In the genomic region with DNA sequence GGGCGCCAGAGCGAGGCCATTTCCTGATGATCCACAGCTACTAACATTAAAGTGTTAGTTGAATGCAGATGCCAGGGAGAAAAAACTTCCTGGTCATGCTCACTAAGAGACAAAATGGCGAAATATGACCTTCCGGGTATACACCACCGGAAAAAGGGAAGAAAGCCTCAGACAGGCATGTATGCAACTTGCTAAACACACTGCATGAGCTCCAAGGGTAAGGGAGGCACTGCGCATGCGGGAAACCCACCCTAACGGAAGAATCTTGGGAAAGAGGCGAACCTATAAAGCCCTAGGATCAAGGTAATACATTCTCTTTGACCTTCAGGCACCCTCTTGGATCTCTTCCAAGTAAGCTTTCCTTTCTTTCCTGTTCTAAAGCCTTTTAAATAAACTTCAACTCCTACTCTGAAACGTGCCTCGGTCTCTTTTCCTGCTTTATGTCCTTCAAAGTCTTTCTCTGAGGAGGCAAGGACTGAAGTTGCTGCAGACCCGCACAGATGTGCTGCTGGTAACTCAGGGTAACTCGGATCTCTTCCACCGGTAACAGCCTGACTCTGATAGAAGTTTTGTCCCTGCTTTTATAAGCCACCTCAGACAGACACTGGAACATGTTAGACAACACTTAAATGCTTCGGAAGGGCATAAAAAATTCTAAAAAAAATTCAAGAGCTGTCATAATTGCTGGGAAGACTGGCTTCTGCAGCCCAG, we compare ENCODE assay signal across 21 cellular contexts.
"Had no signal": no experiment of that assay in that cellular context is flagged by ENCODE, and none has a peak within 500 bp of the region (broad histone marks: within the 10 kb centered on the region; RNA-seq: fewer than 3 reads in every experiment).

No MANE protein-coding gene starts in this region.

- H2AFZ ChIP-seq: parathyroid adenoma had no signal

- H3K4me3 ChIP-seq: body of pancreas, cardiac muscle cell, lung had no signal

- DNase-seq: activated CD4-positive, alpha-beta memory T cell treated with anti-CD3 and anti-CD28 coated beads for 36 hours; activated CD4-positive, alpha-beta T cell treated with anti-CD3 and anti-CD28 coated beads for 48 hours; activated effector memory CD4-positive, alpha-beta T cell treated with Interleukin-2 at 50 U/mL for 16 hours; activated naive CD4-positive, alpha-beta T cell treated with anti-CD3 and anti-CD28 coated beads, Interleukin-2, amount 10 ng/mL, durations not matched to agents 7 days and 5 days; activated naive CD8-positive, alpha-beta T cell treated with anti-CD3 and anti-CD28 coated beads, Interleukin-2, amount 50 U/mL, for 24 hours; activated T-cell treated with anti-CD3 and anti-CD28 coated beads, Interleukin-2, amount 50 U/mL, for 48 hours; anterior cingulate cortex; body of pancreas; effector CD4-positive, alpha-beta T cell; foreskin melanocyte; kidney; nucleus accumbens; right cardiac atrium; stimulated activated CD4-positive, alpha-beta T cell treated with anti-CD3 and anti-CD28 coated beads, Interleukin-15, amount 100 ng/mL, for 24 hours; T-helper 9 cell had no signal

- H3K79me2 ChIP-seq: parathyroid adenoma had no signal

- H3K27me3 ChIP-seq: body of pancreas, cardiac muscle cell had no signal

- ATAC-seq: activated naive CD8-positive, alpha-beta T cell treated with anti-CD3 and anti-CD28 coated beads, Interleukin-2, amount 50 U/mL, for 24 hours; body of pancreas; esophagus mucosa; right cardiac atrium; stimulated activated memory B cell treated with anti-CD40 and anti-IgM and Interleukin-4, amounts not matched to agents 10 μg/mL and 1 μg/mL and 100 μg/mL, for 72 hours had no signal

- H3K4me1 ChIP-seq: parathyroid adenoma had no signal

- H3K9ac ChIP-seq: parathyroid adenoma had no signal

- H3K36me3 ChIP-seq: cardiac muscle cell had no signal

- H3K9me3 ChIP-seq: body of pancreas had no signal

- FAIRE-seq: endothelial cell of umbilical vein, kidney had no signal

- H3K27ac ChIP-seq: body of pancreas, cardiac muscle cell, parathyroid adenoma had no signal
